Comparison of ENCODE assay signal across 9 cellular contexts in genomic region chr4:108849611-108850406, GRCh38.
DNase-seq lines count a peak whose midpoint lies in the region; ATAC-seq, FAIRE-seq and TF ChIP-seq lines count a peak whose summit lies in the region.
"Had no signal": no experiment of that assay in that cellular context is flagged by ENCODE, and none has a peak within 500 bp of the region (broad histone marks: within the 10 kb centered on the region; RNA-seq: fewer than 3 reads in every experiment).

No MANE protein-coding gene starts in this region.

- H3K4me1 ChIP-seq in prostate gland (replicated peaks), result no peaks in the 10 kb centered on the region
- no peaks in the 10 kb centered on the region for H3K4me1 ChIP-seq in lower lobe of right lung
- no peaks in the 10 kb centered on the region for H3K4me1 ChIP-seq in small intestine (ENCODE audit: control insufficient read depth in 2 of 2, insufficient read depth in 1 of 2, low read depth in 1 of 2, low read length in 1 of 2)
- no peaks in the 10 kb centered on the region for H3K4me1 ChIP-seq in HepG2 (ENCODE audit: insufficient read depth, low read length)

- no peaks in the 10 kb centered on the region for H3K27me3 ChIP-seq in prostate gland (replicated peaks; ENCODE audit: insufficient read depth)
- H3K27me3 ChIP-seq in lower lobe of right lung (ENCODE audit: low read depth), result no peaks in the 10 kb centered on the region
- no peaks in the 10 kb centered on the region for H3K27me3 ChIP-seq in small intestine (ENCODE audit: control insufficient read depth in 2 of 2, insufficient read depth in 2 of 2, low read length in 2 of 2)
- no peaks in the 10 kb centered on the region for H3K27me3 ChIP-seq in HepG2 (ENCODE audit: control insufficient read depth in 1 of 2, insufficient read depth in 2 of 2, low read length in 2 of 2)

- no peaks in the 10 kb centered on the region for H3K79me2 ChIP-seq in HepG2 (ENCODE audit: insufficient read depth, low read length)

- no peak overlapping the region for H3K4me2 ChIP-seq in HepG2 (ENCODE audit: low read depth, low read length)

- peaks cover 3% of the 10 kb centered on the region for H3K27me3 Mint-ChIP-seq in activated naive CD4-positive, alpha-beta T cell treated with anti-CD3 and anti-CD28 coated beads, Interleukin-2, amount 10 ng/mL, durations not matched to agents 7 days and 5 days

- no peaks in the 10 kb centered on the region for H3K36me3 ChIP-seq in prostate gland
- no peaks in the 10 kb centered on the region for H3K36me3 ChIP-seq in lower lobe of right lung
- H3K36me3 ChIP-seq in small intestine (ENCODE audit: control insufficient read depth in 2 of 2, insufficient read depth in 2 of 2, low read length in 2 of 2), result no peaks in the 10 kb centered on the region
- H3K36me3 ChIP-seq in HepG2 (replicated peaks in 1 of 2; ENCODE audit: control insufficient read depth in 1 of 2, insufficient read depth in 2 of 2, low read length in 2 of 2), result no peaks in the 10 kb centered on the region

- H3K4me3 ChIP-seq in prostate gland (no peak overlapping the region), lower lobe of right lung (no peak overlapping the region), small intestine (ENCODE audit: low read depth in 1 of 2, low read length in 2 of 2) (no peak overlapping the region), HepG2 (replicated peaks in 1 of 3; ENCODE audit: insufficient read depth in 1 of 3, low read depth in 2 of 3, low read length in 3 of 3) (no peak overlapping the region)

- peaks cover 55% of the 10 kb centered on the region for H3K4me1 Mint-ChIP-seq in activated naive CD4-positive, alpha-beta T cell treated with anti-CD3 and anti-CD28 coated beads, Interleukin-2, amount 10 ng/mL, durations not matched to agents 7 days and 5 days

- peaks cover 8% of the 10 kb centered on the region for H3K9me3 Mint-ChIP-seq in activated naive CD4-positive, alpha-beta T cell treated with anti-CD3 and anti-CD28 coated beads, Interleukin-2, amount 10 ng/mL, durations not matched to agents 7 days and 5 days

- H3K27ac Mint-ChIP-seq in activated naive CD4-positive, alpha-beta T cell treated with anti-CD3 and anti-CD28 coated beads, Interleukin-2, amount 10 ng/mL, durations not matched to agents 7 days and 5 days, result peak overlapping the region; percentile 90

- TF ChIP-seq RAD21 in HepG2 (CRISPR knock-in tag; IDR thresholded peaks at IDR 0.05), result no peak

- no peak overlapping the region for H2AFZ ChIP-seq in HepG2 (ENCODE audit: low read length)

- DNase-seq in activated naive CD4-positive, alpha-beta T cell treated with anti-CD3 and anti-CD28 coated beads, Interleukin-2, amount 10 ng/mL, durations not matched to agents 7 days and 5 days, result peak; percentile 75
- DNase-seq in activated naive CD4-positive, alpha-beta T cell (lab: John Stamatoyannopoulos, UW), result no peak
- DNase-seq in prostate gland (ENCODE audit: low spot score), result peak; percentile 42
- no peak for DNase-seq in lower lobe of right lung
- DNase-seq in small intestine, result no peak
- no peak for DNase-seq in HepG2 (ENCODE audit: low spot score)

- no TSS peak for BruUV-seq in HepG2 (replicated peaks; lab: Mats Ljungman, UMichigan)

- TF ChIP-seq EP300 in HepG2 (IDR thresholded peaks at IDR 0.05; ENCODE audit: low read depth in 2 of 2, low read length in 2 of 2) (no peak), HepG2 (CRISPR knock-in tag; IDR thresholded peaks at IDR 0.05; ENCODE audit: borderline replicate concordance) (no peak)

- intact Hi-C loops in prostate gland (cut with DNase I), result no loop called here
- intact Hi-C loops in lower lobe of right lung (cut with DNase I), result no loop called here
- intact Hi-C loops in HepG2 (cut with micrococcal nuclease; ENCODE audit: unreplicated experiment), result no loop called here

- no peaks in the 10 kb centered on the region for H3K9me3 ChIP-seq in prostate gland
- no peaks in the 10 kb centered on the region for H3K9me3 ChIP-seq in lower lobe of right lung
- no peaks in the 10 kb centered on the region for H3K9me3 ChIP-seq in small intestine (ENCODE audit: control insufficient read depth, low read depth)
- no peaks in the 10 kb centered on the region for H3K9me3 ChIP-seq in HepG2 (ENCODE audit: low read length)

- POLR2A ChIA-PET in HepG2 (lab: Yijun Ruan, JAX), result no interaction called here

- peak; percentile 93 for ATAC-seq in HG03135 (IDR thresholded peaks at IDR 0.05; ENCODE audit: unreplicated experiment)
- no peak for ATAC-seq in lower lobe of right lung
- ATAC-seq in HepG2, result no peak

- CTCF ChIA-PET in activated naive CD4-positive, alpha-beta T cell treated with anti-CD3 and anti-CD28 coated beads, Interleukin-2, amount 10 ng/mL, durations not matched to agents 7 days and 5 days (lab: Charles Lee), result interaction anchor here (0.7 kb wide), 1 partner anchor 14 kb away, joined by 3 read pairs; no protein-coding TSS in a partner anchor
- CTCF ChIA-PET in HepG2 (lab: Yijun Ruan, JAX; ENCODE audit: low intra/inter-chr PET ratio, low total read pairs), result no interaction called here

- no peak overlapping the region for H3K4me3 Mint-ChIP-seq in activated naive CD4-positive, alpha-beta T cell treated with anti-CD3 and anti-CD28 coated beads, Interleukin-2, amount 10 ng/mL, durations not matched to agents 7 days and 5 days

- 21% methylated on average over 3 of the region's 3 CpGs for WGBS in prostate gland
- WGBS in small intestine, 3 donors, result 54 to 84% (median 59%) methylated on average over 3 of the region's 3 CpGs
- WGBS in HepG2 (ENCODE audit: low lambda C conversion rate), result 41% methylated on average over 3 of the region's 3 CpGs

- H4K20me1 ChIP-seq in HepG2 (ENCODE audit: insufficient read depth, low read length), result no peaks in the 10 kb centered on the region

- H3K27ac ChIP-seq in VCaP (peak overlapping the region; percentile 7; the same call in 1 of the 2 replicates), prostate gland (peak overlapping the region in 1 of 2 donors; percentile 44), lower lobe of right lung (no peak overlapping the region), small intestine (ENCODE audit: low read depth in 1 of 2, low read length in 1 of 2) (no peak overlapping the region), HepG2 (ENCODE audit: extremely low read length, insufficient read depth, low read length) (no peak overlapping the region)

- in situ Hi-C loops in HepG2 (cut with HindIII; ENCODE audit: extremely low pct_ligation_motif_present, low pct_unique_long_range_greater_than_20kb), result no loop called here

- no peak overlapping the region for H3K9ac ChIP-seq in HepG2 (ENCODE audit: insufficient read depth, low read depth, low read length)

- H3K36me3 Mint-ChIP-seq in activated naive CD4-positive, alpha-beta T cell treated with anti-CD3 and anti-CD28 coated beads, Interleukin-2, amount 10 ng/mL, durations not matched to agents 7 days and 5 days, result peaks cover 16% of the 10 kb centered on the region

- TF ChIP-seq CTCF in VCaP (conservative IDR thresholded peaks at IDR 0.05) (no peak), prostate gland (IDR thresholded peaks at IDR 0.05) (no peak), lower lobe of right lung (IDR thresholded peaks at IDR 0.05) (no peak), HepG2 (CRISPR knock-in tag; IDR thresholded peaks at IDR 0.05) (no peak)

- TF ChIP-seq POLR2A in prostate gland (IDR thresholded peaks at IDR 0.05) (no peak), HepG2 (IDR thresholded peaks at IDR 0.05; ENCODE audit: insufficient read depth in 1 of 2, low read depth in 2 of 2, low read length in 2 of 2) (no peak)

- FAIRE-seq in small intestine (lab: Jason Lieb, UNC), result no peak
- no peak for FAIRE-seq in HepG2 (lab: Jason Lieb, UNC)
- FAIRE-seq: G401.6 had no signal

TF ChIP-seq in HepG2, 621 proteins besides CTCF, POLR2A, EP300 and RAD21 (continues in another document):
- TF ChIP-seq ZMYM2 (CRISPR knock-in tag; IDR thresholded peaks at IDR 0.05) (no peak), THAP9 (CRISPR knock-in tag; IDR thresholded peaks at IDR 0.05; ENCODE audit: borderline replicate concordance) (no peak), KDM4B (CRISPR knock-in tag; IDR thresholded peaks at IDR 0.05) (no peak), NFKBIZ (CRISPR knock-in tag; IDR thresholded peaks at IDR 0.05) (no peak), ZBTB21 (CRISPR knock-in tag; IDR thresholded peaks at IDR 0.05) (no peak), REPIN1 (CRISPR knock-in tag; IDR thresholded peaks at IDR 0.05; ENCODE audit: borderline replicate concordance, low read depth) (no peak), ZNF577 (CRISPR knock-in tag; IDR thresholded peaks at IDR 0.05; ENCODE audit: borderline replicate concordance, low read depth) (no peak), PPARG (CRISPR knock-in tag; conservative IDR thresholded peaks at IDR 0.05) (no peak)
- TF ChIP-seq, protein P1, sequence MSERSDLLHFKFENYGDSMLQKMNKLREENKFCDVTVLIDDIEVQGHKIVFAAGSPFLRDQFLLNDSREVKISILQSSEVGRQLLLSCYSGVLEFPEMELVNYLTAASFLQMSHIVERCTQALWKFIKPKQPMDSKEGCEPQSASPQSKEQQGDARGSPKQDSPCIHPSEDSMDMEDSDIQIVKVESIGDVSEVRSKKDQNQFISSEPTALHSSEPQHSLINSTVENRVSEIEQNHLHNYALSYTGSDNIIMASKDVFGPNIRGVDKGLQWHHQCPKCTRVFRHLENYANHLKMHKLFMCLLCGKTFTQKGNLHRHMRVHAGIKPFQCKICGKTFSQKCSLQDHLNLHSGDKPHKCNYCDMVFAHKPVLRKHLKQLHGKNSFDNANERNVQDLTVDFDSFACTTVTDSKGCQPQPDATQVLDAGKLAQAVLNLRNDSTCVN (CRISPR knock-in tag; IDR thresholded peaks at IDR 0.05; ENCODE audit: borderline replicate concordance), result no peak

Comparison
In these comparisons a context has a peak if more than half of its experiments do, and no peak if none do; other contexts are left out.
1. DNase-seq: peak in activated naive CD4-positive, alpha-beta T cell treated with anti-CD3 and anti-CD28 coated beads, Interleukin-2, amount 10 ng/mL, durations not matched to agents 7 days and 5 days (single experiment) and prostate gland (single experiment); none in activated naive CD4-positive, alpha-beta T cell (0 of 4), lower lobe of right lung (single experiment), small intestine (single experiment) and HepG2 (single experiment).